9 cellular contexts compared by ENCODE assay signal in the genomic region with DNA sequence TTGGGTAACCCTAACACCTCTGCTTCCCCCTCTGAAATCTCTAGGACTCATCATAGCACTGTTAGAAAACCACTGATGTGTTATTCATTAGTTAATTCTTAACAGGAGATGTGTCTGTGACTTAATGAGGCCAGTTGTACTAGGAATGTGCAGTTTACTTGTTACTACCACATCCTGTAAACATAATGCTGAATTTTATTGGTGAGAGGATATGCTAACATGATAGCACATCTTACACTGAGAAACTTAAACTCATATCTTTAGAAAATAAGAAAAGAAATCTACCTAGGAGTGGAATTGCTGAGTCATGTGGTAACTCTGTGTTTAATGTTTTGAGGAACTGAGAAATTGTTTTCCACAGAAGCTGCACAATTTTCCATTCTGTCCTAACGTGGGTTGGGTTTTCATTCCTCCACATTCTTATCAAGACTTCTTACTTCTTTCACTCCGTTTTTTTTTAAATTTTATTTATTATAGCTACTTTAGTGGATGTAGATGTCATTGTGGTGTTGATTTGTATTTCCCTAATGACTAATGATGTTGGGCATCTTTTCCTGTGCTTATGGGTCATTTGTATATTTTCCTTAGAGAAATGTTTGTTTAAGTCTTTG. TPM values are rescaled to one million over a fixed set of nuclear protein-coding genes. Genes with fewer than 3 reads are reported as not detected.
DNase-seq lines count a peak whose midpoint lies in the region; ATAC-seq and TF ChIP-seq lines count a peak whose summit lies in the region.
"Had no signal": no experiment of that assay in that cellular context is flagged by ENCODE, and none has a peak within 500 bp of the region (broad histone marks: within the 10 kb centered on the region; RNA-seq: fewer than 3 reads in every experiment).

No MANE protein-coding gene starts in this region.

- H4K5ac ChIP-seq in IMR-90 (ENCODE audit: low read depth, low read length) = no peak overlapping the region

- H3K4me3 ChIP-seq in IMR-90 (ENCODE audit: insufficient read depth, low read depth, low read length) (no peak overlapping the region), choroid plexus epithelial cell (ENCODE audit: low read depth, low read length) (no peak overlapping the region), thyroid gland (replicated peaks in 1 of 3) (no peak overlapping the region)

- H2BK20ac ChIP-seq in IMR-90 (ENCODE audit: low read depth, low read length) = no peak overlapping the region

- no peak for TF ChIP-seq POLR2A in IMR-90 (IDR thresholded peaks at IDR 0.05; ENCODE audit: low read depth, low read length)
- TF ChIP-seq POLR2A in thyroid gland (IDR thresholded peaks at IDR 0.05) = no peak

- H4K8ac ChIP-seq in IMR-90 (ENCODE audit: low read depth in 2 of 2, low read length in 2 of 2) = no peak overlapping the region

- CTCF ChIA-PET in IMR-90 (lab: Yijun Ruan, JAX) = interaction anchor here (0.7 to 1.3 kb wide), 2 partner anchors 21 to 110 kb away, joined by 5 read pairs; no protein-coding TSS in a partner anchor

- ATAC-seq in activated T-cell treated with anti-CD3 and anti-CD28 coated beads, Interleukin-2, amount 50 U/mL, for 4 hours = peak; percentile 48 to 62
- ATAC-seq in IMR-90 (ENCODE audit: low read depth) (peak; percentile 80), HG02588 (IDR thresholded peaks at IDR 0.05; ENCODE audit: unreplicated experiment) (no peak), GM19455 (IDR thresholded peaks at IDR 0.05; ENCODE audit: unreplicated experiment) (no peak)

- peak overlapping the region; percentile 72 for H2BK5ac ChIP-seq in IMR-90 (ENCODE audit: low read depth, low read length, poor library complexity, severe bottlenecking)

- no peak overlapping the region for H2AK5ac ChIP-seq in IMR-90 (ENCODE audit: low read depth, low read length)

- H3K27me3 ChIP-seq in IMR-90 (ENCODE audit: control insufficient read depth, insufficient read depth, low read length) (no peaks in the 10 kb centered on the region), thyroid gland (no peaks in the 10 kb centered on the region)

- no peak overlapping the region for H4K91ac ChIP-seq in IMR-90 (ENCODE audit: insufficient read depth, low read depth, low read length)

- H2BK15ac ChIP-seq in IMR-90 (ENCODE audit: low read depth, low read length) = no peak overlapping the region

- H3K79me1 ChIP-seq in IMR-90 (ENCODE audit: low read depth in 1 of 2, low read length in 2 of 2) = peaks cover 8 to 20% of the 10 kb centered on the region in 2 experiments

- no peaks in the 10 kb centered on the region for H3K9me3 ChIP-seq in IMR-90 (ENCODE audit: control insufficient read depth, insufficient read depth, low read length)
- H3K9me3 ChIP-seq in thyroid gland = no peaks in the 10 kb centered on the region

- no peak overlapping the region for H2AK9ac ChIP-seq in IMR-90 (replicated peaks; ENCODE audit: low read depth, low read length, poor library complexity)

- no peak overlapping the region for H3K14ac ChIP-seq in IMR-90 (replicated peaks; ENCODE audit: low read depth, low read length)

- H2AFZ ChIP-seq in IMR-90 (replicated peaks; ENCODE audit: low read length, poor library complexity) = no peak overlapping the region

- no peak overlapping the region for H2BK120ac ChIP-seq in IMR-90 (ENCODE audit: low read depth, low read length)

- POLR2A ChIA-PET in IMR-90 (lab: Charles Lee; ENCODE audit: unreplicated experiment) = no interaction called here

- no CpG with 5 or more reads among the region's 2 CpGs for WGBS in IMR-90 (ENCODE audit: extremely low coverage in 2 of 2, insufficient read length in 1 of 2), 2 experiments
- 63 to 73% methylated on average over 2 of the region's 2 CpGs for WGBS in thyroid gland, 2 donors

- H3K27ac Mint-ChIP-seq in mesothelial cell of epicardium = no peak overlapping the region

- peaks cover 14% of the 10 kb centered on the region; the same call in 1 of the 2 replicates for H4K20me1 ChIP-seq in IMR-90 (ENCODE audit: insufficient read depth, low read length)

- intact Hi-C loops in IMR-90 (cut with micrococcal nuclease) = no loop called here
- intact Hi-C loops in thyroid gland (cut with DNase I) = no loop called here

- peak overlapping the region; percentile 12 for H3K4me3 Mint-ChIP-seq in activated T-cell treated with anti-CD3 and anti-CD28 coated beads, Interleukin-2, amount 50 U/mL, for 4 hours
- H3K4me3 Mint-ChIP-seq in mesothelial cell of epicardium = no peak overlapping the region
- H3K4me3 Mint-ChIP-seq: CD8-positive, alpha-beta memory T cell had no signal

- H3K4me2 ChIP-seq in IMR-90 (ENCODE audit: low read depth, low read length) = peak overlapping the region; percentile 74

- H3K9me1 ChIP-seq in IMR-90 (ENCODE audit: insufficient read depth, low read length) = peaks cover 6% of the 10 kb centered on the region

- 0 out of 2 replicates have a peak overlapping the region, but pooled peaks have one; percentile 5 for H3K23ac ChIP-seq in IMR-90 (ENCODE audit: low read depth, low read length)

- no peak for TF ChIP-seq RAD21 in IMR-90 (IDR thresholded peaks at IDR 0.05; ENCODE audit: low read length)

- peaks cover 13% of the 10 kb centered on the region for H3K4me1 Mint-ChIP-seq in activated T-cell treated with anti-CD3 and anti-CD28 coated beads, Interleukin-2, amount 50 U/mL, for 4 hours (ENCODE audit: low read depth)
- H3K4me1 Mint-ChIP-seq in mesothelial cell of epicardium = no peaks in the 10 kb centered on the region

- H3K18ac ChIP-seq in IMR-90 (ENCODE audit: low read depth, low read length) = peak overlapping the region; percentile 17; the same call in 1 of the 2 replicates

- dilution Hi-C loops in IMR-90 (cut with HindIII; ENCODE audit: low sequenced_read_pairs, unreplicated experiment) = no loop called here

- DNase-seq in activated T-cell treated with anti-CD3 and anti-CD28 coated beads, Interleukin-2, amount 50 U/mL, for 4 hours = no peak
- DNase-seq in activated T-cell treated with anti-CD3 and anti-CD28 coated beads, Interleukin-2, amount 50 U/mL, for 1 hour = no peak
- DNase-seq in IMR-90 = peak; percentile 65
- peak; percentile 74 for DNase-seq in choroid plexus epithelial cell (ENCODE audit: low read depth)
- DNase-seq in thyroid gland = no peak
- DNase-seq in mesothelial cell of epicardium (ENCODE audit: low spot score in 2 of 2, unreplicated experiment in 2 of 2) = no peak
- DNase-seq: CD8-positive, alpha-beta memory T cell had no signal

- H3K4me1 ChIP-seq in IMR-90 (ENCODE audit: control insufficient read depth, insufficient read depth, low read length) = peaks cover 2% of the 10 kb centered on the region; the same call in 1 of the 2 replicates
- no peaks in the 10 kb centered on the region for H3K4me1 ChIP-seq in thyroid gland

- no peak overlapping the region for H3K4ac ChIP-seq in IMR-90 (ENCODE audit: low read depth, low read length)

- H3K36me3 Mint-ChIP-seq in activated T-cell treated with anti-CD3 and anti-CD28 coated beads, Interleukin-2, amount 50 U/mL, for 4 hours (ENCODE audit: insufficient read depth) = peaks cover 22% of the 10 kb centered on the region
- peaks cover 37% of the 10 kb centered on the region for H3K36me3 Mint-ChIP-seq in mesothelial cell of epicardium

- no TSS peak for BruUV-seq in IMR-90 (replicated peaks; lab: Mats Ljungman, UMichigan)

- TF ChIP-seq CTCF in IMR-90 (conservative IDR thresholded peaks at IDR 0.05; ENCODE audit: low read depth, low read length) (no peak), choroid plexus epithelial cell (conservative IDR thresholded peaks at IDR 0.05; ENCODE audit: low read depth, low read length) (no peak), thyroid gland (IDR thresholded peaks at IDR 0.05) (no peak), mesothelial cell of epicardium (IDR thresholded peaks at IDR 0.05; ENCODE audit: unreplicated experiment) (no peak)

- no peak overlapping the region for H3K56ac ChIP-seq in IMR-90 (ENCODE audit: extremely low read depth, insufficient read depth, low read length)

- H3K9me3 Mint-ChIP-seq in activated T-cell treated with anti-CD3 and anti-CD28 coated beads, Interleukin-2, amount 50 U/mL, for 4 hours = peaks cover 4% of the 10 kb centered on the region
- H3K9me3 Mint-ChIP-seq in mesothelial cell of epicardium = peaks cover 6% of the 10 kb centered on the region
- H3K9me3 Mint-ChIP-seq: CD8-positive, alpha-beta memory T cell had no signal

- no peak overlapping the region for H3K9ac ChIP-seq in IMR-90 (ENCODE audit: low read depth, low read length)

- H3K27ac ChIP-seq in IMR-90 (ENCODE audit: insufficient read depth, low read length) = no peak overlapping the region; the same call in 1 of the 2 replicates
- H3K27ac ChIP-seq in thyroid gland = peak overlapping the region in 2 of 3 donors; percentile 13 to 47

- H3K27me3 Mint-ChIP-seq in activated T-cell treated with anti-CD3 and anti-CD28 coated beads, Interleukin-2, amount 50 U/mL, for 4 hours (ENCODE audit: low read depth) = no peaks in the 10 kb centered on the region
- no peaks in the 10 kb centered on the region for H3K27me3 Mint-ChIP-seq in mesothelial cell of epicardium (ENCODE audit: low read depth)
- H3K27me3 Mint-ChIP-seq: CD8-positive, alpha-beta memory T cell had no signal

- H3K36me3 ChIP-seq in IMR-90 (ENCODE audit: control insufficient read depth, insufficient read depth, low read length) = peaks cover 15% of the 10 kb centered on the region
- H3K36me3 ChIP-seq in thyroid gland = peaks cover 2 to 4% of the 10 kb centered on the region in 2 donors

- in situ Hi-C loops in IMR-90 (cut with MboI; ENCODE audit: low sequenced_read_pairs) = no loop called here

RNA-seq across cellular contexts. Expression of gene RNF121, which starts 33.7 kb away (rescaled TPM):
- 10 to 100 TPM; 38.3 to 46.0 (median 43.0) TPM for total RNA-seq in activated T-cell treated with anti-CD3 and anti-CD28 coated beads, Interleukin-2, amount 50 U/mL, for 4 hours
- total RNA-seq in IMR-90 (2012; rRNA removed) = 65.8 and 88.7 TPM in 2 replicates
- polyA plus RNA-seq in IMR-90 (2012; rRNA removed) = 43.0 and 43.4 TPM in 2 replicates
- polyA plus RNA-seq in IMR-90 (2012; cell fraction: cytosol; rRNA removed) = 31.7 and 47.6 TPM in 2 replicates
- 60.6 and 83.6 TPM in 2 replicates for polyA plus RNA-seq in IMR-90 (2012; cell fraction: nucleus; rRNA removed; ENCODE audit: low replicate concordance)
- total RNA-seq in thyroid gland = 10 to 100 TPM; 41.9 to 64.4 (median 54.7) TPM
- 48.3 to 55.4 TPM (median 52.2 TPM) in 3 replicates for total RNA-seq in mesothelial cell of epicardium

RNA-seq across cellular contexts. Expression of gene XNDC1N, which starts 34.1 kb away (rescaled TPM):
- total RNA-seq in activated T-cell treated with anti-CD3 and anti-CD28 coated beads, Interleukin-2, amount 50 U/mL, for 4 hours = 10 to 100 TPM; 10.3 to 12.2 (median 10.5) TPM
- total RNA-seq in IMR-90 (2012; rRNA removed) = 7.2 and 8.8 TPM in 2 replicates
- 2.0 and 2.5 TPM in 2 replicates for polyA plus RNA-seq in IMR-90 (2012; rRNA removed)
- 1.3 and 1.9 TPM in 2 replicates for polyA plus RNA-seq in IMR-90 (2012; cell fraction: cytosol; rRNA removed)
- 2.8 and 9.3 TPM in 2 replicates for polyA plus RNA-seq in IMR-90 (2012; cell fraction: nucleus; rRNA removed; ENCODE audit: low replicate concordance)
- total RNA-seq in thyroid gland = 10 to 100 TPM; 13.8 to 19.9 (median 16.4) TPM
- 14.3 to 16.8 TPM (median 14.6 TPM) in 3 replicates for total RNA-seq in mesothelial cell of epicardium

RNA-seq across cellular contexts. Expression of gene IL18BP, which starts 36.2 kb away (rescaled TPM):
- total RNA-seq in activated T-cell treated with anti-CD3 and anti-CD28 coated beads, Interleukin-2, amount 50 U/mL, for 4 hours = 1 to 10 TPM; 7.9 to 9.8 (median 9.3) TPM
- total RNA-seq in IMR-90 (2012; rRNA removed) (0.83 and 0.90 TPM in 2 replicates), thyroid gland (10 to 100 TPM in 2 of 4 donors, 1 to 10 TPM in 2; 7.6 to 12.1 (median 9.5) TPM), mesothelial cell of epicardium (18.4 to 20.9 TPM (median 18.6 TPM) in 3 replicates)
- 3.2 and 3.7 TPM in 2 replicates for polyA plus RNA-seq in IMR-90 (2012; rRNA removed)
- polyA plus RNA-seq in IMR-90 (2012; cell fraction: cytosol; rRNA removed) = 0.55 and 0.79 TPM in 2 replicates
- 41.8 and 42.5 TPM in 2 replicates for polyA plus RNA-seq in IMR-90 (2012; cell fraction: nucleus; rRNA removed; ENCODE audit: low replicate concordance)

Comparison
In these comparisons a context has a peak if more than half of its experiments do, and no peak if none do; other contexts are left out.
1. ATAC-seq: peak in activated T-cell treated with anti-CD3 and anti-CD28 coated beads, Interleukin-2, amount 50 U/mL, for 4 hours (2 of 2) and IMR-90 (single experiment); none in HG02588 (single experiment) and GM19455 (single experiment).
2. DNase-seq: peak in IMR-90 (single experiment) and choroid plexus epithelial cell (single experiment); none in activated T-cell treated with anti-CD3 and anti-CD28 coated beads, Interleukin-2, amount 50 U/mL, for 4 hours (single experiment), activated T-cell treated with anti-CD3 and anti-CD28 coated beads, Interleukin-2, amount 50 U/mL, for 1 hour (single experiment), thyroid gland (0 of 2) and mesothelial cell of epicardium (0 of 2).